ENCODE assay signal across 9 cellular contexts in genomic region chr13:29771247-29771646, GRCh38.
A peak's percentile ranks its signal among the peaks of the same experiment; 100 is the strongest.
DNase-seq lines count a peak whose midpoint lies in the region; ATAC-seq and TF ChIP-seq lines count a peak whose summit lies in the region.
"Had no signal": no experiment of that assay in that cellular context is flagged by ENCODE, and none has a peak within 500 bp of the region (broad histone marks: within the 10 kb centered on the region; RNA-seq: fewer than 3 reads in every experiment).

No MANE protein-coding gene starts in this region.

- H3K9me3 Mint-ChIP-seq in activated CD4-positive, alpha-beta memory T cell treated with anti-CD3 and anti-CD28 coated beads for 36 hours, result no peaks in the 10 kb centered on the region
- H3K9me3 Mint-ChIP-seq: activated naive CD8-positive, alpha-beta T cell treated with anti-CD3 and anti-CD28 coated beads, Interleukin-2, amount 10 ng/mL, durations not matched to agents 7 days and 5 days had no signal

- no peaks in the 10 kb centered on the region for H3K27me3 Mint-ChIP-seq in activated CD4-positive, alpha-beta memory T cell treated with anti-CD3 and anti-CD28 coated beads for 36 hours
- H3K27me3 Mint-ChIP-seq: activated naive CD8-positive, alpha-beta T cell treated with anti-CD3 and anti-CD28 coated beads, Interleukin-2, amount 10 ng/mL, durations not matched to agents 7 days and 5 days had no signal

- H3K27ac ChIP-seq in 22Rv1 (no peak overlapping the region), OCI-LY7 (ENCODE audit: low read depth, low read length, poor library complexity, severe bottlenecking) (no peak overlapping the region), esophagus muscularis mucosa (replicated peaks in 1 of 4) (no peak overlapping the region)

- TF ChIP-seq EP300 in esophagus muscularis mucosa (IDR thresholded peaks at IDR 0.05), result no peak

- H3K4me3 ChIP-seq in GM12864 (ENCODE audit: low read depth, low read length) (no peak overlapping the region), OCI-LY7 (ENCODE audit: low read depth, low read length, poor library complexity, severe bottlenecking) (no peak overlapping the region), esophagus muscularis mucosa (no peak overlapping the region), retinal pigment epithelial cell (ENCODE audit: low read length) (no peak overlapping the region)

- no TSS peak for BruUV-seq in OCI-LY7 (replicated peaks; lab: Mats Ljungman, UMichigan)

- no peaks in the 10 kb centered on the region for H3K9me2 ChIP-seq in OCI-LY7 (ENCODE audit: insufficient read depth, low read length)

- CTCF ChIA-PET in OCI-LY7 (lab: Charles Lee; ENCODE audit: unreplicated experiment), result interaction anchor here (0.6 to 1.6 kb wide), 3 partner anchors 9 to 343 kb away, joined by 3 to 10 read pairs (median 6); no protein-coding TSS in a partner anchor
- CTCF ChIA-PET in activated CD4-positive, alpha-beta memory T cell treated with anti-CD3 and anti-CD28 coated beads for 36 hours (lab: Charles Lee), result interaction anchor here (0.5 to 10.8 kb wide), 38 partner anchors 8 to 595 kb away, joined by 3 to 331 read pairs (median 4); partner anchors contain the start of gene UBL3

- TF ChIP-seq CTCF in 22Rv1 (IDR thresholded peaks at IDR 0.05) (peak; percentile 67), GM12864 (IDR thresholded peaks at IDR 0.05; ENCODE audit: low read depth, low read length, missing control alignments) (no peak), OCI-LY7 (conservative IDR thresholded peaks at IDR 0.05; ENCODE audit: low read length) (peak; percentile 81), esophagus muscularis mucosa (IDR thresholded peaks at IDR 0.05) (peak; percentile 42 to 56 (median 49)), retinal pigment epithelial cell (conservative IDR thresholded peaks at IDR 0.05; ENCODE audit: low read depth, low read length) (peak; percentile 29)

- no peak overlapping the region for H3K4me2 ChIP-seq in OCI-LY7 (ENCODE audit: low read length)

- peaks cover 4% of the 10 kb centered on the region for H3K4me1 Mint-ChIP-seq in activated CD4-positive, alpha-beta memory T cell treated with anti-CD3 and anti-CD28 coated beads for 36 hours (ENCODE audit: low read depth)
- H3K4me1 Mint-ChIP-seq: activated naive CD8-positive, alpha-beta T cell treated with anti-CD3 and anti-CD28 coated beads, Interleukin-2, amount 10 ng/mL, durations not matched to agents 7 days and 5 days had no signal

- no peaks in the 10 kb centered on the region for H3K27me3 ChIP-seq in esophagus muscularis mucosa

- no peaks in the 10 kb centered on the region for H3K79me2 ChIP-seq in OCI-LY7 (ENCODE audit: insufficient read depth, low read depth, low read length)

- H3K36me3 ChIP-seq in OCI-LY7 (ENCODE audit: insufficient read depth, low read length), result no peaks in the 10 kb centered on the region
- H3K36me3 ChIP-seq in esophagus muscularis mucosa, result peaks cover 0 to 20% (median 8%) of the 10 kb centered on the region in 4 donors

- POLR2A ChIA-PET in OCI-LY7 (lab: Charles Lee), result interaction anchor here (0.6 to 1.5 kb wide), 2 partner anchors 341 to 449 kb away, joined by 3 to 4 read pairs; no protein-coding TSS in a partner anchor
- POLR2A ChIA-PET in activated CD4-positive, alpha-beta memory T cell treated with anti-CD3 and anti-CD28 coated beads for 36 hours (lab: Charles Lee), result interaction anchor here (0.6 kb wide), 1 partner anchor 191 kb away, joined by 3 read pairs; no protein-coding TSS in a partner anchor

- H3K4me3 Mint-ChIP-seq in activated CD4-positive, alpha-beta memory T cell treated with anti-CD3 and anti-CD28 coated beads for 36 hours, result no peak overlapping the region
- H3K4me3 Mint-ChIP-seq: activated naive CD8-positive, alpha-beta T cell treated with anti-CD3 and anti-CD28 coated beads, Interleukin-2, amount 10 ng/mL, durations not matched to agents 7 days and 5 days had no signal

- peaks cover 3% of the 10 kb centered on the region; the same call in 1 of the 2 replicates for H4K20me1 ChIP-seq in OCI-LY7 (ENCODE audit: insufficient read depth, low read length)

- intact Hi-C loops in OCI-LY7 (cut with micrococcal nuclease; ENCODE audit: unreplicated experiment), result loop anchor here (1.0 kb wide), 1 partner anchor 343 kb away; no protein-coding TSS in a partner anchor
- intact Hi-C loops in esophagus muscularis mucosa (cut with DNase I), result loop anchor here (5.0 to 10.0 kb wide), 2 partner anchors 76 to 154 kb away; no protein-coding TSS in a partner anchor
- intact Hi-C loops in activated CD4-positive, alpha-beta memory T cell treated with anti-CD3 and anti-CD28 coated beads for 36 hours (cut with micrococcal nuclease), result loop anchor here (1.0 to 2.0 kb wide), 3 partner anchors 76 to 342 kb away; no protein-coding TSS in a partner anchor

- DNase-seq in GM12864 (ENCODE audit: low read depth), result peak; percentile 21
- DNase-seq in OCI-LY7 (ENCODE audit: low spot score), result peak; percentile 41
- DNase-seq in esophagus muscularis mucosa (ENCODE audit: extremely low spot score), result no peak
- DNase-seq in retinal pigment epithelial cell (ENCODE audit: low read depth), result peak; percentile 4
- no peak for DNase-seq in D341Med (ENCODE audit: low spot score)
- DNase-seq in activated CD4-positive, alpha-beta memory T cell treated with anti-CD3 and anti-CD28 coated beads for 36 hours, result no peak
- DNase-seq: activated naive CD8-positive, alpha-beta T cell treated with anti-CD3 and anti-CD28 coated beads, Interleukin-2, amount 10 ng/mL, durations not matched to agents 7 days and 5 days had no signal

- H3K36me3 Mint-ChIP-seq in activated CD4-positive, alpha-beta memory T cell treated with anti-CD3 and anti-CD28 coated beads for 36 hours, result peaks cover 6% of the 10 kb centered on the region

- no peak for ATAC-seq in GM21526 (IDR thresholded peaks at IDR 0.05; ENCODE audit: low FRiP score, unreplicated experiment)

- no peaks in the 10 kb centered on the region for H3K9me3 ChIP-seq in OCI-LY7 (ENCODE audit: low read length)
- H3K9me3 ChIP-seq in esophagus muscularis mucosa, result no peaks in the 10 kb centered on the region

- no peak overlapping the region for H3K27ac Mint-ChIP-seq in activated CD4-positive, alpha-beta memory T cell treated with anti-CD3 and anti-CD28 coated beads for 36 hours
- H3K27ac Mint-ChIP-seq: activated naive CD8-positive, alpha-beta T cell treated with anti-CD3 and anti-CD28 coated beads, Interleukin-2, amount 10 ng/mL, durations not matched to agents 7 days and 5 days had no signal

- 64% methylated on average over 2 of the region's 2 CpGs for WGBS in esophagus muscularis mucosa

- H2AFZ ChIP-seq in OCI-LY7 (ENCODE audit: low read length), result no peak overlapping the region

- TF ChIP-seq POLR2A in esophagus muscularis mucosa (IDR thresholded peaks at IDR 0.05; ENCODE audit: low read depth), result no peak

- H3K4me1 ChIP-seq in OCI-LY7 (ENCODE audit: insufficient read depth, low read length, poor library complexity, severe bottlenecking), result no peaks in the 10 kb centered on the region
- peaks cover 0 to 16% (median 6%) of the 10 kb centered on the region in 4 donors for H3K4me1 ChIP-seq in esophagus muscularis mucosa

Comparison
In these comparisons a context has a peak if more than half of its experiments do, and no peak if none do; other contexts are left out.
1. DNase-seq: peak in GM12864 (single experiment), OCI-LY7 (single experiment) and retinal pigment epithelial cell (single experiment); none in esophagus muscularis mucosa (single experiment), D341Med (single experiment) and activated CD4-positive, alpha-beta memory T cell treated with anti-CD3 and anti-CD28 coated beads for 36 hours (single experiment).